ENCODE assay signal across 27 cellular contexts in the genomic region with DNA sequence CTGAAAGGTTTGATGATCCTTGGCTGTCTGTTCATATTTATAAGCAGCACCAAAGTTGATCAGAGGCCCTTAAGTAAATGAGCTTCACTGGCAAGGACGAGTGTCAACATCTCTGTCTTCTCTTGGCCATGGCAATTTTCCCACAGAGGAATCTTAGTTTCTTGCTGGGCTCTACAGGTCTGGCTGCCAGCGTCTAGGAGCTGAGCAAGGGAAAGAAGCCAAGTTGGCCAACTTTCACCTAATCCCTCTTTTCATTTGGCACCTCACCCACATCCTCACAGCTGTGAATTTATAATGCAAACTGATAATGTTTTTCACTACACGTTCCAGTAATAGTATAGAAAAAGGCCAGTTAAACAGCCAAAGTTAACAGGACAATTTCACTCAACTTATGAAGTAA.
DNase-seq lines count a peak whose midpoint lies in the region; ATAC-seq and TF ChIP-seq lines count a peak whose summit lies in the region.
"Had no signal": no experiment of that assay in that cellular context is flagged by ENCODE, and none has a peak within 500 bp of the region (broad histone marks: within the 10 kb centered on the region; RNA-seq: fewer than 3 reads in every experiment).

No MANE protein-coding gene starts in this region.

- H2BK120ac ChIP-seq in H9 (ENCODE audit: low read depth, low read length, poor library complexity, severe bottlenecking): no peak overlapping the region

- H2AK5ac ChIP-seq in H9 (ENCODE audit: insufficient read length, low read length): no peak overlapping the region

- H3K4me3 ChIP-seq in right atrium auricular region: no peak overlapping the region
- no peak overlapping the region for H3K4me3 ChIP-seq in body of pancreas
- H3K4me3 ChIP-seq: A549, lower lobe of right lung, mucosa of descending colon, vagina had no signal

- H3K4ac ChIP-seq in H9 (ENCODE audit: low read depth, low read length): no peak overlapping the region

- no peak overlapping the region for H4K91ac ChIP-seq in H9 (ENCODE audit: insufficient read length, low read depth, low read length)

- H3K27ac Mint-ChIP-seq in osteocyte (ENCODE audit: unreplicated experiment) (peak overlapping the region; percentile 45), H9 (peak overlapping the region in 1 of 3 experiments; percentile 34; a peak in 2 of 7 replicates)
- H3K27ac Mint-ChIP-seq: activated CD4-positive, alpha-beta T cell treated with anti-CD3 and anti-CD28 coated beads, Interleukin-2, amount 10 ng/mL, durations not matched to agents 24 days and 14 days; activated naive CD8-positive, alpha-beta T cell treated with anti-CD3 and anti-CD28 coated beads, Interleukin-2, amount 10 ng/mL, durations not matched to agents 7 days and 5 days; nephron progenitor cell; T-helper 2 cell treated with Interferon-gamma antibody and Interleukin-4, amounts not matched to agents 5 μg/mL and 100 μg/mL, for 36 hours had no signal

- H3K14ac ChIP-seq in H9 (ENCODE audit: insufficient read depth, low read length): no peak overlapping the region

- no peak overlapping the region for H2BK12ac ChIP-seq in H9 (ENCODE audit: insufficient read length, low read depth, low read length)

- H3K56ac ChIP-seq in H9 (ENCODE audit: insufficient read length, low read depth, low read length): no peak overlapping the region

- intact Hi-C loops in Right ventricle myocardium superior (cut with DNase I) (no loop called here), body of pancreas (cut with DNase I) (no loop called here), sciatic nerve (cut with DNase I) (no loop called here)

- peaks cover 2% of the 10 kb centered on the region for H3K79me1 ChIP-seq in H9 (ENCODE audit: insufficient read depth, low read depth, low read length, poor library complexity, severe bottlenecking)

- no peaks in the 10 kb centered on the region for H3K9me3 Mint-ChIP-seq in osteocyte (ENCODE audit: unreplicated experiment)
- no peaks in the 10 kb centered on the region; a peak in 1 of 5 replicates for H3K9me3 Mint-ChIP-seq in H9
- H3K9me3 Mint-ChIP-seq: activated CD4-positive, alpha-beta T cell treated with anti-CD3 and anti-CD28 coated beads, Interleukin-2, amount 10 ng/mL, durations not matched to agents 24 days and 14 days; activated naive CD8-positive, alpha-beta T cell treated with anti-CD3 and anti-CD28 coated beads, Interleukin-2, amount 10 ng/mL, durations not matched to agents 7 days and 5 days; T-helper 2 cell treated with Interferon-gamma antibody and Interleukin-4, amounts not matched to agents 5 μg/mL and 100 μg/mL, for 36 hours had no signal

- H3K36me3 ChIP-seq in right atrium auricular region: no peaks in the 10 kb centered on the region
- no peaks in the 10 kb centered on the region for H3K36me3 ChIP-seq in body of pancreas (replicated peaks in 1 of 2; ENCODE audit: insufficient read depth in 1 of 2, low read depth in 2 of 2)
- H3K36me3 ChIP-seq: vagina had no signal

- no peak overlapping the region for H3T11ph ChIP-seq in H9 (ENCODE audit: low read length)

- peaks cover 4% of the 10 kb centered on the region; the same call in 1 of the 2 replicates for H3K79me2 ChIP-seq in H9 (ENCODE audit: insufficient read depth, low read length)
- H3K79me2 ChIP-seq: parathyroid adenoma had no signal

- H3K4me1 Mint-ChIP-seq in osteocyte (ENCODE audit: unreplicated experiment) (peaks cover 21% of the 10 kb centered on the region), H9 (peaks cover 22 to 26% of the 10 kb centered on the region in 2 experiments)
- H3K4me1 Mint-ChIP-seq: activated CD4-positive, alpha-beta T cell treated with anti-CD3 and anti-CD28 coated beads, Interleukin-2, amount 10 ng/mL, durations not matched to agents 24 days and 14 days; activated naive CD8-positive, alpha-beta T cell treated with anti-CD3 and anti-CD28 coated beads, Interleukin-2, amount 10 ng/mL, durations not matched to agents 7 days and 5 days; nephron progenitor cell had no signal

- TF ChIP-seq POLR2A in body of pancreas (IDR thresholded peaks at IDR 0.05): no peak

- TF ChIP-seq CTCF in right atrium auricular region (IDR thresholded peaks at IDR 0.05): no peak
- no peak for TF ChIP-seq CTCF in body of pancreas (IDR thresholded peaks at IDR 0.05)
- no peak for TF ChIP-seq CTCF in osteocyte (IDR thresholded peaks at IDR 0.05)
- TF ChIP-seq CTCF in H9 (conservative IDR thresholded peaks at IDR 0.05): no peak

- H3K4me3 Mint-ChIP-seq in osteocyte (ENCODE audit: unreplicated experiment) (no peak overlapping the region), H9 (no peak overlapping the region)
- H3K4me3 Mint-ChIP-seq: activated CD4-positive, alpha-beta T cell treated with anti-CD3 and anti-CD28 coated beads, Interleukin-2, amount 10 ng/mL, durations not matched to agents 24 days and 14 days; activated naive CD8-positive, alpha-beta T cell treated with anti-CD3 and anti-CD28 coated beads, Interleukin-2, amount 10 ng/mL, durations not matched to agents 7 days and 5 days; nephron progenitor cell; T-helper 2 cell treated with Interferon-gamma antibody and Interleukin-4, amounts not matched to agents 5 μg/mL and 100 μg/mL, for 36 hours had no signal

- H3K27me3 Mint-ChIP-seq in osteocyte (ENCODE audit: unreplicated experiment) (no peaks in the 10 kb centered on the region), H9 (ENCODE audit: low read depth) (peaks cover 1% of the 10 kb centered on the region; the same call in 1 of the 2 replicates)

- peak; percentile 58 for ATAC-seq in Right ventricle myocardium superior (ENCODE audit: poor library complexity)
- no peak for ATAC-seq in body of pancreas
- no peak for ATAC-seq in sciatic nerve
- ATAC-seq: A549, lower lobe of right lung had no signal

- H3K4me1 ChIP-seq in right atrium auricular region (peaks cover 0 to 14% of the 10 kb centered on the region in 2 donors), body of pancreas (peaks cover 15% of the 10 kb centered on the region), H9 (ENCODE audit: insufficient read depth, low read length) (peaks cover 3% of the 10 kb centered on the region; the same call in 1 of the 2 replicates)
- H3K4me1 ChIP-seq: lower lobe of right lung, parathyroid adenoma, vagina had no signal

- H3K23ac ChIP-seq in H9 (ENCODE audit: insufficient read length, low read depth, low read length): no peak overlapping the region

- WGBS in body of pancreas, 2 donors: 8 to 16% methylated on average over 3 of the region's 3 CpGs
- no CpG with 5 or more reads among the region's 3 CpGs for WGBS in H9 (ENCODE audit: extremely low coverage, insufficient read length, low lambda C conversion rate)

- H2BK5ac ChIP-seq in H9 (ENCODE audit: insufficient read length, low read length): no peak overlapping the region

- H3K36me3 Mint-ChIP-seq in osteocyte (ENCODE audit: unreplicated experiment): peaks cover 10% of the 10 kb centered on the region
- peaks cover 7 to 19% (median 12%) of the 10 kb centered on the region in 3 experiments for H3K36me3 Mint-ChIP-seq in H9 (ENCODE audit: insufficient read depth in 1 of 3, low read depth in 3 of 3)
- H3K36me3 Mint-ChIP-seq: activated naive CD8-positive, alpha-beta T cell treated with anti-CD3 and anti-CD28 coated beads, Interleukin-2, amount 10 ng/mL, durations not matched to agents 7 days and 5 days had no signal

- no peaks in the 10 kb centered on the region for H4K20me1 ChIP-seq in H9 (ENCODE audit: control insufficient read depth, insufficient read depth, insufficient read length)

- H3K27ac ChIP-seq in right atrium auricular region (peak overlapping the region in 1 of 2 donors; percentile 13), body of pancreas (no peak overlapping the region), H9 (ENCODE audit: insufficient read length, low read depth, low read length) (no peak overlapping the region)
- H3K27ac ChIP-seq: A549, lower lobe of right lung, parathyroid adenoma, vagina had no signal

- no peak overlapping the region for H4K5ac ChIP-seq in H9 (ENCODE audit: insufficient read length, low read depth, low read length)

- H3K18ac ChIP-seq in H9 (ENCODE audit: insufficient read length, low read depth, low read length): no peak overlapping the region

- DNase-seq in Right ventricle myocardium superior (no peak), right atrium auricular region (ENCODE audit: low spot score) (no peak), body of pancreas (peak; percentile 30 to 72 (median 64)), osteocyte (ENCODE audit: extremely low spot score, unreplicated experiment) (no peak), sciatic nerve (ENCODE audit: low spot score) (no peak), SW480 (ENCODE audit: low spot score) (no peak), NCI-H748 treated with DMSO at 0.1 percent for 48 hours (lab: John Stamatoyannopoulos, UW) (no peak), H9 (no peak)
- DNase-seq: activated CD4-positive, alpha-beta T cell treated with anti-CD3 and anti-CD28 coated beads, Interleukin-2, amount 10 ng/mL, durations not matched to agents 24 days and 14 days; activated gamma-delta T cell; activated naive CD8-positive, alpha-beta T cell treated with anti-CD3 and anti-CD28 coated beads, Interleukin-2, amount 10 ng/mL, durations not matched to agents 7 days and 5 days; activated T-cell treated with anti-CD3 and anti-CD28 coated beads, Interleukin-2, amount 50 U/mL, for 1 hour; DMS53; kidney; lower lobe of right lung; MM.1S; NCI-H1417; NCI-H2029 treated with DMSO at 0.1 percent for 48 hours; NCI-H226; nephron progenitor cell; OCI-M1; stimulated activated naive CD4-positive, alpha-beta T cell treated with Interleukin-2 at 50 U/mL for 16 hours had no signal

- no peak overlapping the region for H2BK20ac ChIP-seq in H9 (ENCODE audit: low read depth, low read length, poor library complexity, severe bottlenecking)

- H3K9ac ChIP-seq in H9 (ENCODE audit: extremely low read depth, insufficient read length, low read length): no peak overlapping the region
- H3K9ac ChIP-seq: parathyroid adenoma had no signal

- H2AFZ ChIP-seq in H9 (ENCODE audit: low read length): no peak overlapping the region
- H2AFZ ChIP-seq: parathyroid adenoma had no signal

- H3K9me3 ChIP-seq in right atrium auricular region: no peaks in the 10 kb centered on the region
- no peaks in the 10 kb centered on the region for H3K9me3 ChIP-seq in body of pancreas
- no peaks in the 10 kb centered on the region for H3K9me3 ChIP-seq in H9 (ENCODE audit: control insufficient read depth, low read depth, low read length)
- H3K9me3 ChIP-seq: A549, lower lobe of right lung, mucosa of descending colon, vagina had no signal

- no peak overlapping the region for H3K4me2 ChIP-seq in H9 (ENCODE audit: insufficient read depth, insufficient read length, low read length)
- H3K4me2 ChIP-seq: A549 had no signal

- no peak overlapping the region for H4K8ac ChIP-seq in H9 (replicated peaks; ENCODE audit: insufficient read length, low read depth, low read length)

- H3K23me2 ChIP-seq in H9 (ENCODE audit: insufficient read length, low read depth, low read length, poor library complexity, severe bottlenecking): no peaks in the 10 kb centered on the region

- H3K27me3 ChIP-seq in right atrium auricular region: no peaks in the 10 kb centered on the region
- H3K27me3 ChIP-seq in body of pancreas: no peaks in the 10 kb centered on the region
- H3K27me3 ChIP-seq in H9 (ENCODE audit: insufficient read depth, low read length): no peaks in the 10 kb centered on the region
- H3K27me3 ChIP-seq: vagina had no signal

- no peak overlapping the region for H2BK15ac ChIP-seq in H9 (ENCODE audit: low read depth, low read length)

Comparison
In these comparisons a context has a peak if more than half of its experiments do, and no peak if none do; other contexts are left out.
1. DNase-seq: peak in body of pancreas (4 of 4); none in Right ventricle myocardium superior (single experiment), right atrium auricular region (single experiment), osteocyte (single experiment), sciatic nerve (single experiment), SW480 (single experiment), NCI-H748 treated with DMSO at 0.1 percent for 48 hours (single experiment) and H9 (single experiment).